In the genomic region with DNA sequence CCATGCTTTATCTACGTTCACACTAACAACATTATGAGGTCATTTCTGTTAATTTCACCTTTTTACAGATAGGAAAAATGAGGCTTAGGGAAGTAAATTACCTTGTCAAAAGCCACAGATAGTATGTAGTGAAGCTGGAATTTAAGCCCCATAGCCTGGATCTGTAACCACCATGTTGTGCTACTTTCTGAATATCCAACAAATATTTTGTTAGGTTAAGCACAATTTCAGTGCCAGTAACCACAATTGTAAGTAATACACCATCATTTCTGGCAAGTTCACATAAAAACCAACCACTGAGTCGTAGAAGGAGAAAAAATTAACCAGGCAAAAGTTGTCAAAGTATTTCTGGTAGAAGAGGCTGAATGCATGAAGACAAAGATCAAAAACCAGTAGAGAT, we compare ENCODE assay signal across 31 cellular contexts.
"Had no signal": no experiment of that assay in that cellular context is flagged by ENCODE, and none has a peak within 500 bp of the region (broad histone marks: within the 10 kb centered on the region; RNA-seq: fewer than 3 reads in every experiment).

No MANE protein-coding gene starts in this region.

- H3K27ac Mint-ChIP-seq: activated B cell treated with CpG ODN at 0.5 μM for 24 hours; activated CD8-positive, alpha-beta T cell treated with anti-CD3 and anti-CD28 coated beads for 36 hours; activated naive CD8-positive, alpha-beta T cell; activated T-helper 17 cell treated with anti-CD3 and anti-CD28 coated beads, Interleukin-2, amount 50 U/mL, for 72 hours; T-helper 17 cell had no signal

- H3K4me3 ChIP-seq: body of pancreas, esophagus muscularis mucosa, gastrocnemius medialis, heart right ventricle had no signal

- H3K9me3 ChIP-seq: body of pancreas, gastrocnemius medialis had no signal

- ATAC-seq: activated CD4-positive, CD25-positive, alpha-beta regulatory T cell treated with anti-CD3 and anti-CD28 coated beads, Interleukin-2, amount 50 U/mL, for 24 hours; activated CD8-positive, alpha-beta T cell treated with anti-CD3 and anti-CD28 coated beads for 36 hours; activated T-cell treated with anti-CD3 and anti-CD28 coated beads, Interleukin-2, amount 50 U/mL, for 4 hours; activated T-helper 17 cell treated with anti-CD3 and anti-CD28 coated beads, Interleukin-2, amount 50 U/mL, for 72 hours; body of pancreas; effector memory CD8-positive, alpha-beta T cell; foreskin keratinocyte; gastrocnemius medialis; heart right ventricle; T-helper 17 cell had no signal

- H3K9me3 Mint-ChIP-seq: activated T-cell treated with anti-CD3 and anti-CD28 coated beads, Interleukin-2, amount 50 U/mL, for 4 hours; effector memory CD8-positive, alpha-beta T cell had no signal

- H3K4me3 Mint-ChIP-seq: activated B cell treated with CpG ODN at 0.5 μM for 24 hours; activated CD8-positive, alpha-beta T cell treated with anti-CD3 and anti-CD28 coated beads for 36 hours; activated T-cell treated with anti-CD3 and anti-CD28 coated beads, Interleukin-2, amount 50 U/mL, for 4 hours; activated T-helper 17 cell treated with anti-CD3 and anti-CD28 coated beads, Interleukin-2, amount 50 U/mL, for 72 hours had no signal

- DNase-seq: activated B cell treated with CpG ODN at 0.5 μM for 24 hours; activated CD4-positive, alpha-beta T cell treated with anti-CD3 and anti-CD28 coated beads for 48 hours; activated CD4-positive, alpha-beta T cell treated with anti-CD3 and anti-CD28 coated beads, Interleukin-2, amount 50 U/mL, for 1 hour; activated CD4-positive, alpha-beta T cell treated with anti-CD3 and anti-CD28 coated beads, Interleukin-2, amount 50 U/mL, for 48 hours; activated CD8-positive, alpha-beta memory T cell treated with anti-CD3 and anti-CD28 coated beads for 24 hours; activated CD8-positive, alpha-beta T cell treated with anti-CD3 and anti-CD28 coated beads for 36 hours; activated effector memory CD4-positive, alpha-beta T cell treated with Interleukin-2 at 50 U/mL for 16 hours; activated gamma-delta T cell treated with Interleukin-2 at 50 U/mL for 16 hours; activated naive CD4-positive, alpha-beta T cell treated with anti-CD3 and anti-CD28 coated beads, Interleukin-2, amount 50 U/mL, for 16 hours; activated naive CD4-positive, alpha-beta T cell treated with Interleukin-2 at 50 U/mL for 16 hours; activated T-cell treated with anti-CD3 and anti-CD28 coated beads, Interleukin-2, amount 50 U/mL, for 4 hours; amniotic stem cell; anterior cingulate cortex; body of pancreas; caudate nucleus; cortex of kidney; dermis blood vessel endothelial cell; effector CD4-positive, alpha-beta T cell; effector memory CD8-positive, alpha-beta T cell; erythroblast; foreskin keratinocyte; gastrocnemius medialis; heart right ventricle; T-helper 1 cell; T-helper 17 cell; T1000; WERI-Rb-1 had no signal

- H3K27me3 ChIP-seq: body of pancreas, esophagus muscularis mucosa, foreskin keratinocyte, gastrocnemius medialis, heart right ventricle had no signal

- H3K27me3 Mint-ChIP-seq: T-helper 17 cell had no signal

- H3K27ac ChIP-seq: body of pancreas, esophagus muscularis mucosa, foreskin keratinocyte, gastrocnemius medialis, heart right ventricle, WERI-Rb-1 had no signal
